ENCODE assay signal across 22 cellular contexts in the genomic region with DNA sequence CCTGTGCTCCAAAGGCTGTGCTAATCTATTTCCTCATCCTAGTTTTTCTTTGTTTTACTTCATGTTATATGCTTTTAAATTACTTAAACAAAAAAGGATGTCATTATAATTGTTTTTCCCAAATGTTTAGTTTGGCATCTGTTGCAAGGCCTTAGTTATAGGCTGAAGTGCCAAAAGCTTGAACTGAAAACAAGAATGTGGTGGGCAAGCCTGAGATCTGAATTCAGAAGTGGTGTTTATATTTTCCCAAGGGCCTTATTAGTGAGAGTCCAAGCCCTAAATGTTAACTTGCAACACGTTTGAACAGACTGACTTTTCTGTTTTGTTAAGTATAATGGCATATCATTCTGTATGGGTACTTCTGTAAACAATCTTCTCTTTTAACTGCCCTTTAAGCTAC.
"Had no signal": no experiment of that assay in that cellular context is flagged by ENCODE, and none has a peak within 500 bp of the region (broad histone marks: within the 10 kb centered on the region; RNA-seq: fewer than 3 reads in every experiment).

No MANE protein-coding gene starts in this region.

- DNase-seq: activated CD4-positive, alpha-beta memory T cell treated with anti-CD3 and anti-CD28 coated beads, Interleukin-2, amount 10 ng/mL, durations not matched to agents 7 days and 5 days; activated CD4-positive, alpha-beta T cell treated with anti-CD3 and anti-CD28 coated beads for 48 hours; activated effector memory CD4-positive, alpha-beta T cell treated with Interleukin-2 at 50 U/mL for 16 hours; activated naive CD4-positive, alpha-beta T cell treated with anti-CD3 and anti-CD28 coated beads, Interleukin-2, amount 10 ng/mL, durations not matched to agents 7 days and 5 days; activated T-cell treated with anti-CD3 and anti-CD28 coated beads, Interleukin-2, amount 50 U/mL, for 72 hours; body of pancreas; effector CD4-positive, alpha-beta T cell; erythroblast; gastrocnemius medialis; hippocampal formation; kidney glomerular epithelial cell; left lung; mammary epithelial cell; midbrain; natural killer cell; retina; sigmoid colon; stimulated activated CD4-positive, alpha-beta T cell treated with anti-CD3 and anti-CD28 coated beads, Interleukin-2, amount 100 ng/mL, for 48 hours; stimulated activated CD8-positive, alpha-beta memory T cell treated with anti-CD3 and anti-CD28 coated beads, Interleukin-4, amount 100 ng/mL, for 48 hours; stimulated activated naive B cell treated with anti-CD40 and anti-IgM and Interleukin-4, amounts not matched to agents 10 μg/mL and 1 μg/mL and 100 μg/mL, for 72 hours; T-helper 2 cell had no signal

- H3K9me3 ChIP-seq: body of pancreas had no signal

- H3K4me3 ChIP-seq: body of pancreas, cardiac muscle cell, gastrocnemius medialis, left lung, sigmoid colon had no signal

- H3K36me3 ChIP-seq: cardiac muscle cell, gastrocnemius medialis, left lung, sigmoid colon had no signal

- ATAC-seq: activated T-cell treated with anti-CD3 and anti-CD28 coated beads, Interleukin-2, amount 50 U/mL, for 72 hours; body of pancreas; gastrocnemius medialis; left lung; natural killer cell; stimulated activated naive B cell treated with anti-CD40 and anti-IgM and Interleukin-4, amounts not matched to agents 10 μg/mL and 1 μg/mL and 100 μg/mL, for 72 hours had no signal

- H3K4me1 ChIP-seq: gastrocnemius medialis, left lung had no signal

- H3K27me3 ChIP-seq: body of pancreas, cardiac muscle cell, gastrocnemius medialis, left lung, sigmoid colon had no signal

- H3K27ac ChIP-seq: body of pancreas, cardiac muscle cell, gastrocnemius medialis, left lung, sigmoid colon had no signal
